Comparison of ENCODE assay signal across 23 cellular contexts in genomic region chr14:66143387-66144112, GRCh38.
DNase-seq lines count a peak whose midpoint lies in the region; ATAC-seq, FAIRE-seq and TF ChIP-seq lines count a peak whose summit lies in the region.
"Had no signal": no experiment of that assay in that cellular context is flagged by ENCODE, and none has a peak within 500 bp of the region (broad histone marks: within the 10 kb centered on the region; RNA-seq: fewer than 3 reads in every experiment).

No MANE protein-coding gene starts in this region.

- peaks cover 4% of the 10 kb centered on the region for H3K27me3 Mint-ChIP-seq in neural progenitor cell (ENCODE audit: insufficient read depth, low read depth)

- peaks cover 12% of the 10 kb centered on the region for H3K4me1 ChIP-seq in neural progenitor cell

- H3K4me2 ChIP-seq in neural progenitor cell: no peak overlapping the region
- H3K4me2 ChIP-seq: BLaER1 had no signal

- H3K4me1 Mint-ChIP-seq in neural progenitor cell: no peaks in the 10 kb centered on the region
- H3K4me1 Mint-ChIP-seq: CD4-positive, CD25-positive, alpha-beta regulatory T cell had no signal

- no peaks in the 10 kb centered on the region for H3K36me3 Mint-ChIP-seq in neural progenitor cell
- H3K36me3 Mint-ChIP-seq: CD4-positive, CD25-positive, alpha-beta regulatory T cell had no signal

- peak overlapping the region; percentile 68 for H2AFZ ChIP-seq in neural progenitor cell (replicated peaks)
- H2AFZ ChIP-seq: GM23248 had no signal

- DNase-seq in HTR-8/SVneo (ENCODE audit: insufficient read length, low spot score): no peak
- peak; percentile 56 for DNase-seq in ecto neural progenitor cell (ENCODE audit: low spot score)
- DNase-seq in neural progenitor cell (ENCODE audit: low spot score): peak; percentile 32
- DNase-seq in urothelium cell line (ENCODE audit: low spot score): no peak
- no peak for DNase-seq in NCI-H187 treated with DMSO at 0.1 percent for 48 hours (lab: John Stamatoyannopoulos, UW)
- no peak for DNase-seq in sciatic nerve (ENCODE audit: low spot score)
- no peak for DNase-seq in NCI-H345 (lab: John Stamatoyannopoulos, UW)
- DNase-seq: CD4-positive, CD25-positive, alpha-beta regulatory T cell; GM23248; HCEC 1CT; KG1; MG63; NCI-H1105 treated with DMSO at 0.1 percent for 48 hours; NCI-H146; NCI-H2081; NCI-H226; NCI-H510A treated with DMSO at 0.1 percent for 48 hours; SIG-M5 had no signal

- no peaks in the 10 kb centered on the region for H3K36me3 ChIP-seq in neural progenitor cell
- H3K36me3 ChIP-seq: BLaER1, MG63 had no signal

- no peaks in the 10 kb centered on the region for H3K9me3 ChIP-seq in neural progenitor cell (ENCODE audit: low read depth)
- H3K9me3 ChIP-seq: BLaER1, MG63 had no signal

- H3K27ac Mint-ChIP-seq in neural progenitor cell: no peak overlapping the region
- H3K27ac Mint-ChIP-seq: CD4-positive, CD25-positive, alpha-beta regulatory T cell had no signal

- peaks cover 7% of the 10 kb centered on the region for H3K9me3 Mint-ChIP-seq in neural progenitor cell

- H3K27ac ChIP-seq in neural progenitor cell: no peak overlapping the region
- H3K27ac ChIP-seq: BLaER1, GM23248 had no signal

- no peak overlapping the region for H3K9ac ChIP-seq in neural progenitor cell
- H3K9ac ChIP-seq: BLaER1, GM23248 had no signal

- no peaks in the 10 kb centered on the region for H3K27me3 ChIP-seq in neural progenitor cell
- H3K27me3 ChIP-seq: BLaER1, MG63 had no signal

- no peak overlapping the region for H3K4me3 ChIP-seq in neural progenitor cell
- H3K4me3 ChIP-seq: BLaER1, GM23248, MG63 had no signal

- H3K4me3 Mint-ChIP-seq in neural progenitor cell: no peak overlapping the region
- H3K4me3 Mint-ChIP-seq: CD4-positive, CD25-positive, alpha-beta regulatory T cell had no signal

- no peak for TF ChIP-seq CTCF in neural progenitor cell (IDR thresholded peaks at IDR 0.05)

- H4K20me1 ChIP-seq in neural progenitor cell (ENCODE audit: low read depth): no peaks in the 10 kb centered on the region
- H4K20me1 ChIP-seq: BLaER1 had no signal

- no peaks in the 10 kb centered on the region for H3F3A ChIP-seq in neural progenitor cell (ENCODE audit: low read depth)

- H3K79me2 ChIP-seq in neural progenitor cell (ENCODE audit: low read depth): no peaks in the 10 kb centered on the region

- FAIRE-seq in HTR-8/SVneo (lab: Jason Lieb, UNC) (peak; percentile 89), urothelium cell line (lab: Jason Lieb, UNC) (peak; percentile 92)
- FAIRE-seq: D721Med, G401.6, RCC 7860 had no signal

- no peak for ATAC-seq in sciatic nerve
- ATAC-seq: SK-N-SH treated with all-trans-retinoic acid at 6 μM for 48 hours had no signal

- intact Hi-C loops in sciatic nerve (cut with DNase I): no loop called here

Comparison
In these comparisons a context has a peak if more than half of its experiments do, and no peak if none do; other contexts are left out.
1. DNase-seq: peak in ecto neural progenitor cell (single experiment) and neural progenitor cell (single experiment); none in HTR-8/SVneo (single experiment), urothelium cell line (single experiment), NCI-H187 treated with DMSO at 0.1 percent for 48 hours (single experiment), sciatic nerve (single experiment) and NCI-H345 (single experiment).